Comparison of ENCODE assay signal across 18 cellular contexts in genomic region chr17:63437287-63438091, GRCh38. TPM values are rescaled to one million over a fixed set of nuclear protein-coding genes. Genes with fewer than 3 reads are reported as not detected.
DNase-seq lines count a peak whose midpoint lies in the region; ATAC-seq, FAIRE-seq and TF ChIP-seq lines count a peak whose summit lies in the region.
"Had no signal": no experiment of that assay in that cellular context is flagged by ENCODE, and none has a peak within 500 bp of the region (broad histone marks: within the 10 kb centered on the region; RNA-seq: fewer than 3 reads in every experiment).

No MANE protein-coding gene starts in this region.

- 43 to 56% methylated on average over 21 to 50 of the region's 55 CpGs for WGBS in GM23248 (ENCODE audit: low coverage in 1 of 2, low lambda C conversion rate in 2 of 2, missing lambda C conversion rate in 2 of 2), 2 experiments

- no peak overlapping the region for H3K4me2 ChIP-seq in GM23248 (ENCODE audit: unreplicated experiment)

- no peaks in the 10 kb centered on the region for H3K79me2 ChIP-seq in GM23248 (ENCODE audit: insufficient read depth)

- H3K9ac ChIP-seq in GM23248 (no peak overlapping the region), mucosa of stomach (ENCODE audit: low read length) (peak overlapping the region; percentile 23)

- H3K4me3 ChIP-seq in GM23248 (no peak overlapping the region), brain microvascular endothelial cell (ENCODE audit: low read depth, low read length) (peak overlapping the region; percentile 5), mucosa of stomach (ENCODE audit: low read length) (no peak overlapping the region)
- H3K4me3 ChIP-seq: transverse colon had no signal

- DNase-seq in AG20443 (ENCODE audit: low spot score) (peak; percentile 53), GM23248 (peak; percentile 53), brain microvascular endothelial cell (no peak), cortex of kidney (lab: John Stamatoyannopoulos, UW) (no peak), GM19239 (ENCODE audit: insufficient read length, low spot score) (no peak)
- no peak for DNase-seq in stimulated activated CD4-positive, alpha-beta T cell treated with anti-CD3 and anti-CD28 coated beads, Interleukin-15, amount 100 ng/mL, for 24 hours
- DNase-seq: activated CD8-positive, alpha-beta memory T cell treated with anti-CD3 and anti-CD28 coated beads, Interleukin-2, amount 50 U/mL, for 48 hours; activated naive CD4-positive, alpha-beta T cell; effector memory CD8-positive, alpha-beta T cell; Kasumi-1; NCI-H1105 treated with DMSO at 0.1 percent for 48 hours; NCI-H774; small intestine; transverse colon had no signal

- ATAC-seq in GM18498 (IDR thresholded peaks at IDR 0.05; ENCODE audit: unreplicated experiment): no peak
- ATAC-seq: effector memory CD8-positive, alpha-beta T cell; Panc1 had no signal

- TF ChIP-seq CTCF in brain microvascular endothelial cell (IDR thresholded peaks at IDR 0.05; ENCODE audit: low read depth, low read length, missing control alignments): no peak

- H3K27me3 ChIP-seq in GM23248 (replicated peaks; ENCODE audit: insufficient read depth) (no peaks in the 10 kb centered on the region), brain microvascular endothelial cell (replicated peaks) (no peaks in the 10 kb centered on the region), mucosa of stomach (ENCODE audit: control insufficient read depth, insufficient read depth, low read length) (no peaks in the 10 kb centered on the region)
- H3K27me3 ChIP-seq: transverse colon had no signal

- H3K36me3 ChIP-seq in GM23248 (ENCODE audit: low read depth): no peaks in the 10 kb centered on the region
- no peaks in the 10 kb centered on the region for H3K36me3 ChIP-seq in brain microvascular endothelial cell (replicated peaks)
- peaks cover 4% of the 10 kb centered on the region for H3K36me3 ChIP-seq in mucosa of stomach (ENCODE audit: control insufficient read depth, insufficient read depth, low read length)
- H3K36me3 ChIP-seq: transverse colon had no signal

- in situ Hi-C loops in GM23248 (cut with MboI): no loop called here
- in situ Hi-C loops in brain microvascular endothelial cell (cut with HindIII; ENCODE audit: low pct_ligation_motif_present, low sequenced_read_pairs): no loop called here

- H3K27ac ChIP-seq in GM23248 (no peak overlapping the region), brain microvascular endothelial cell (no peak overlapping the region)
- H3K27ac ChIP-seq: transverse colon had no signal

- H2AFZ ChIP-seq in GM23248: no peak overlapping the region

- H4K20me1 ChIP-seq in GM23248 (ENCODE audit: insufficient read depth): no peaks in the 10 kb centered on the region

- H3K4me1 ChIP-seq in GM23248 (ENCODE audit: insufficient read depth) (peaks cover 25% of the 10 kb centered on the region), mucosa of stomach (ENCODE audit: control insufficient read depth, insufficient read depth, low read length) (peaks cover 72% of the 10 kb centered on the region)

- no peak for FAIRE-seq in GM19239 (lab: Jason Lieb, UNC)
- FAIRE-seq: GM18507, small intestine had no signal

- no peaks in the 10 kb centered on the region for H3K9me3 ChIP-seq in GM23248 (ENCODE audit: low read depth)
- no peaks in the 10 kb centered on the region for H3K9me3 ChIP-seq in mucosa of stomach (ENCODE audit: control insufficient read depth, low read length)
- H3K9me3 ChIP-seq: transverse colon had no signal

- H3K9me2 ChIP-seq in GM23248 (ENCODE audit: insufficient read depth): no peaks in the 10 kb centered on the region

- H3F3A ChIP-seq in GM23248 (ENCODE audit: insufficient read depth): peaks cover 11% of the 10 kb centered on the region

RNA-seq across cellular contexts. Expression of gene CYB561, which starts 8.6 kb away (rescaled TPM):
- total RNA-seq in GM23248 (2014; rRNA removed; shearing (Covaris generic)): 10.7 and 15.9 TPM in 2 replicates
- 18.4 and 19.1 TPM in 2 replicates for polyA plus RNA-seq in GM23248 (2016; fragmentation: Nextera tagmentation; extraction: Ambion mirVana)

RNA-seq across cellular contexts. Expression of gene ACE, which starts 39.4 kb away (rescaled TPM):
- 3.2 and 3.4 TPM in 2 replicates for total RNA-seq in GM23248 (2014; rRNA removed; shearing (Covaris generic))
- 1.6 and 2.2 TPM in 2 replicates for polyA plus RNA-seq in GM23248 (2016; fragmentation: Nextera tagmentation; extraction: Ambion mirVana)

Comparison
In these comparisons a context has a peak if more than half of its experiments do, and no peak if none do; other contexts are left out.
1. DNase-seq: peak in AG20443 (single experiment) and GM23248 (single experiment); none in brain microvascular endothelial cell (single experiment), stimulated activated CD4-positive, alpha-beta T cell treated with anti-CD3 and anti-CD28 coated beads, Interleukin-15, amount 100 ng/mL, for 24 hours (single experiment), cortex of kidney (single experiment) and GM19239 (single experiment).